Comparison of ENCODE assay signal across 1 cellular context in genomic region chr16:28163699-28164584, GRCh38.
TF ChIP-seq lines count a peak whose summit lies in the region.

No MANE protein-coding gene starts in this region.

TF ChIP-seq in K562, 482 proteins besides CTCF, POLR2A, EP300 and RAD21 (continued from another document and continues in another):
- 0 out of 6 replicates have a peak, but pooled peaks of 1 of the 3 experiments have one; percentile 20 for TF ChIP-seq ZBTB11 (CRISPR knock-in tag; IDR thresholded peaks at IDR 0.05)
- TF ChIP-seq MYNN (IDR thresholded peaks at IDR 0.05): no peak
- no peak for TF ChIP-seq MYNN (CRISPR knock-in tag; IDR thresholded peaks at IDR 0.05)
- TF ChIP-seq DACH1 (IDR thresholded peaks at IDR 0.05; ENCODE audit: partially characterized antibody): no peak
- TF ChIP-seq MYC (IDR thresholded peaks at IDR 0.05; ENCODE audit: low read depth, low read length): 0 out of 2 replicates have a peak, but pooled peaks have one; percentile 17
- no peak for TF ChIP-seq MYC (CRISPR knock-in tag; IDR thresholded peaks at IDR 0.05; ENCODE audit: borderline replicate concordance, low read depth)
- TF ChIP-seq ATF3 (IDR thresholded peaks at IDR 0.05): peak; percentile 97
- no peak for TF ChIP-seq ATF3 (CRISPR knock-in tag; conservative IDR thresholded peaks at IDR 0.05)
- TF ChIP-seq CUX1 (CRISPR knock-in tag; IDR thresholded peaks at IDR 0.05): no peak
- no peak for TF ChIP-seq ZBTB1 (CRISPR knock-in tag; IDR thresholded peaks at IDR 0.05; ENCODE audit: borderline replicate concordance, low read depth)
- 0 out of 2 replicates have a peak, but pooled peaks have one; percentile 49 for TF ChIP-seq POLR2H (tag; IDR thresholded peaks at IDR 0.05; ENCODE audit: low read depth)
- TF ChIP-seq ZNF717 (CRISPR knock-in tag; IDR thresholded peaks at IDR 0.05): no peak
- TF ChIP-seq CSDE1 (IDR thresholded peaks at IDR 0.05): no peak
- peak; percentile 80 for TF ChIP-seq CEBPG (CRISPR knock-in tag; IDR thresholded peaks at IDR 0.05)
- TF ChIP-seq CEBPG (tag; conservative IDR thresholded peaks at IDR 0.05 in 1 of 2, IDR thresholded peaks at IDR 0.05 in 1 of 2): peak; percentile 97 to 98
- TF ChIP-seq HINFP (tag; conservative IDR thresholded peaks at IDR 0.05; ENCODE audit: low read depth): no peak
- TF ChIP-seq CREB3L1 (IDR thresholded peaks at IDR 0.05; ENCODE audit: borderline replicate concordance, low read depth): no peak
- no peak for TF ChIP-seq POLR2AphosphoS5 (IDR thresholded peaks at IDR 0.05; ENCODE audit: control insufficient read depth, insufficient read depth, low read depth, low read length)
- peak in 1 of 2 experiments; percentile 51; a peak in 1 of 4 replicates for TF ChIP-seq SRF (CRISPR knock-in tag; IDR thresholded peaks at IDR 0.05)
- TF ChIP-seq ZNF589 (CRISPR knock-in tag; IDR thresholded peaks at IDR 0.05; ENCODE audit: low read depth): peak; percentile 1; the same call in 1 of the 2 replicates
- 0 out of 2 replicates have a peak, but pooled peaks have one; percentile 17 for TF ChIP-seq ZNF584 (CRISPR knock-in tag; IDR thresholded peaks at IDR 0.05; ENCODE audit: low read depth)
- no peak for TF ChIP-seq ZNF23 (CRISPR knock-in tag; IDR thresholded peaks at IDR 0.05)
- TF ChIP-seq CHD1 (IDR thresholded peaks at IDR 0.05; ENCODE audit: low read length): no peak
- TF ChIP-seq BRD4 (IDR thresholded peaks at IDR 0.05): peak; percentile 39; the same call in 1 of the 2 replicates
- no peak for TF ChIP-seq BCOR (IDR thresholded peaks at IDR 0.05)
- peak; percentile 91 for TF ChIP-seq CEBPB (tag; IDR thresholded peaks at IDR 0.05)
- peak; percentile 23; the same call in 1 of the 2 replicates for TF ChIP-seq ETV1 (tag; conservative IDR thresholded peaks at IDR 0.05; ENCODE audit: low read depth)
- TF ChIP-seq HDAC8 (tag; IDR thresholded peaks at IDR 0.05): no peak
- TF ChIP-seq HDAC6 (IDR thresholded peaks at IDR 0.05; ENCODE audit: low read depth, low read length): no peak
- no peak for TF ChIP-seq PHF21A (IDR thresholded peaks at IDR 0.05; ENCODE audit: borderline replicate concordance, low read depth)
- TF ChIP-seq JUND (IDR thresholded peaks at IDR 0.05; ENCODE audit: borderline replicate concordance, low read depth, low read length): peak; percentile 64
- TF ChIP-seq JUND (tag; IDR thresholded peaks at IDR 0.05; ENCODE audit: borderline replicate concordance, low read depth, low read length): peak; percentile 52; the same call in 2 of the 3 replicates
- TF ChIP-seq PKNOX1 (IDR thresholded peaks at IDR 0.05): no peak
- TF ChIP-seq ATF7 (IDR thresholded peaks at IDR 0.05): peak; percentile 71
- TF ChIP-seq EWSR1 (IDR thresholded peaks at IDR 0.05; ENCODE audit: borderline replicate concordance, low read depth, partially characterized antibody): no peak
- no peak for TF ChIP-seq SMAD2 (IDR thresholded peaks at IDR 0.05; ENCODE audit: low read depth, low read length)
- 0 out of 2 replicates have a peak, but pooled peaks have one; percentile 25 for TF ChIP-seq SOX6 (IDR thresholded peaks at IDR 0.05)
- 0 out of 2 replicates have a peak, but pooled peaks have one; percentile 31 for TF ChIP-seq HMBOX1 (IDR thresholded peaks at IDR 0.05)
- TF ChIP-seq ILK (tag; IDR thresholded peaks at IDR 0.05; ENCODE audit: borderline replicate concordance, low read depth): no peak
- peak in 1 of 2 experiments; percentile 22; a peak in 2 of 4 replicates for TF ChIP-seq TRIM24 (IDR thresholded peaks at IDR 0.05)
- no peak for TF ChIP-seq FIP1L1 (IDR thresholded peaks at IDR 0.05; ENCODE audit: low read depth, low read length, poor library complexity, severe bottlenecking)
- TF ChIP-seq CXXC5 (CRISPR knock-in tag; IDR thresholded peaks at IDR 0.05): peak; percentile 15
- TF ChIP-seq NR2C2 (CRISPR knock-in tag; IDR thresholded peaks at IDR 0.05): no peak
- peak; percentile 21; the same call in 1 of the 2 replicates for TF ChIP-seq NR2C2 (tag; IDR thresholded peaks at IDR 0.05)
- peak; percentile 40; the same call in 1 of the 2 replicates for TF ChIP-seq DMBX1 (CRISPR knock-in tag; IDR thresholded peaks at IDR 0.05; ENCODE audit: borderline replicate concordance)
- no peak for TF ChIP-seq REST (CRISPR knock-in tag; IDR thresholded peaks at IDR 0.05; ENCODE audit: low read depth)
- peak; percentile 68 for TF ChIP-seq IRF9 (tag; IDR thresholded peaks at IDR 0.05)
